17 cellular contexts compared by ENCODE assay signal in the genomic region with DNA sequence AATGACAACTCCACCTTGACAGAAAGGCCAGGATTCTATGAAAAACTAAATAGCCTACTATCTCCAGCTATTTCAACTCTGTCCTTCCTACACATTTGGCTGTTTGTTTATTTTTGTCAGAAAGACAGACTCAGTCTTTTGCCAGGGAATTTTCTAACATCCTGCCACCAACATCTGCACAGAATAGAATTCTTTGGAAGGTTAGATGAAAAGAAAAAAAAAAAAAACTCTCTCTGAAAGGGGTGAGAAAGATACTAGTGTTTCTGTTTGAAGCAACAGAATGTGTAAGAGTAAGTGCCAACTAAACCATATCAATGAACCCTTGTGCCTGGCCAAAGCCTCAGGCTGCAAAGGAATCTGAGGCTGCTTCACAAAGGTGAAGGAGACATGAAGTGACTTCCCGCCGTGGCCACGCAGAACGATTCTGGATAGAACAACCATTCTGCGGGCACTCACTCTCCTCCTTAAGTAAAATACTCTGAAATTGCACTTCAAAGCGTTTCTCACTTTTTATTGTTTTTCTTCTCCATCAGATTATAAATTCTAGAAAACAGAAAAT.
"Had no signal": no experiment of that assay in that cellular context is flagged by ENCODE, and none has a peak within 500 bp of the region (broad histone marks: within the 10 kb centered on the region; RNA-seq: fewer than 3 reads in every experiment).

No MANE protein-coding gene starts in this region.

- H3K27me3 ChIP-seq: brain microvascular endothelial cell, neutrophil had no signal

- DNase-seq: activated CD4-positive, alpha-beta T cell treated with anti-CD3 and anti-CD28 coated beads for 4 hours; activated CD8-positive, alpha-beta T cell treated with anti-CD3 and anti-CD28 coated beads for 36 hours; activated effector memory CD4-positive, alpha-beta T cell treated with anti-CD3 and anti-CD28 coated beads, Interleukin-2, amount 50 U/mL, for 16 hours; activated T-cell treated with anti-CD3 and anti-CD28 coated beads, Interleukin-2, amount 50 U/mL, for 4 hours; amygdala; brain microvascular endothelial cell; effector memory CD4-positive, alpha-beta T cell; hippocampal formation; naive B cell; stimulated activated CD4-positive, alpha-beta T cell treated with anti-CD3 and anti-CD28 coated beads, Interleukin-2, amount 100 ng/mL, for 48 hours; T-helper 2 cell had no signal

- ATAC-seq: activated CD8-positive, alpha-beta T cell treated with anti-CD3 and anti-CD28 coated beads for 36 hours; activated T-cell treated with anti-CD3 and anti-CD28 coated beads, Interleukin-2, amount 50 U/mL, for 4 hours; left lobe of liver; stimulated activated memory B cell treated with anti-CD40 and anti-IgM and Interleukin-4, amounts not matched to agents 10 μg/mL and 1 μg/mL and 100 μg/mL, for 72 hours had no signal

- H3K9me3 Mint-ChIP-seq: activated CD8-positive, alpha-beta T cell treated with anti-CD3 and anti-CD28 coated beads for 36 hours; activated T-cell treated with anti-CD3 and anti-CD28 coated beads, Interleukin-2, amount 50 U/mL, for 4 hours; dendritic cell treated with granulocyte-macrophage colony-stimulating factor and Interleukin-4, amounts not matched to agents 40 ng/mL and 50 ng/mL, for 4 days; stimulated activated memory B cell treated with anti-CD40 and anti-IgM and Interleukin-4, amounts not matched to agents 10 μg/mL and 1 μg/mL and 100 μg/mL, for 72 hours had no signal

- H3K27ac ChIP-seq: brain microvascular endothelial cell, neutrophil had no signal

- H3K36me3 ChIP-seq: brain microvascular endothelial cell, neutrophil had no signal

- H3K4me1 Mint-ChIP-seq: naive B cell; stimulated activated memory B cell treated with anti-CD40 and anti-IgM and Interleukin-4, amounts not matched to agents 10 μg/mL and 1 μg/mL and 100 μg/mL, for 72 hours had no signal

- H3K27me3 Mint-ChIP-seq: activated CD8-positive, alpha-beta T cell treated with anti-CD3 and anti-CD28 coated beads for 36 hours; activated naive CD8-positive, alpha-beta T cell had no signal

- H3K36me3 Mint-ChIP-seq: activated naive CD8-positive, alpha-beta T cell; naive B cell; stimulated activated memory B cell treated with anti-CD40 and anti-IgM and Interleukin-4, amounts not matched to agents 10 μg/mL and 1 μg/mL and 100 μg/mL, for 72 hours had no signal

- H3K27ac Mint-ChIP-seq: activated CD8-positive, alpha-beta T cell treated with anti-CD3 and anti-CD28 coated beads for 36 hours; activated naive CD8-positive, alpha-beta T cell; dendritic cell treated with granulocyte-macrophage colony-stimulating factor and Interleukin-4, amounts not matched to agents 40 ng/mL and 50 ng/mL, for 4 days; naive B cell; stimulated activated memory B cell treated with anti-CD40 and anti-IgM and Interleukin-4, amounts not matched to agents 10 μg/mL and 1 μg/mL and 100 μg/mL, for 72 hours had no signal

- FAIRE-seq: keratinocyte had no signal

- H3K4me3 Mint-ChIP-seq: activated CD8-positive, alpha-beta T cell treated with anti-CD3 and anti-CD28 coated beads for 36 hours; activated naive CD8-positive, alpha-beta T cell; activated T-cell treated with anti-CD3 and anti-CD28 coated beads, Interleukin-2, amount 50 U/mL, for 4 hours; dendritic cell treated with granulocyte-macrophage colony-stimulating factor and Interleukin-4, amounts not matched to agents 40 ng/mL and 50 ng/mL, for 4 days; naive B cell; stimulated activated memory B cell treated with anti-CD40 and anti-IgM and Interleukin-4, amounts not matched to agents 10 μg/mL and 1 μg/mL and 100 μg/mL, for 72 hours had no signal

- H3K9me3 ChIP-seq: neutrophil had no signal
